ENCODE assay signal across 8 cellular contexts in genomic region chr13:95403349-95404140, GRCh38.
DNase-seq lines count a peak whose midpoint lies in the region; ATAC-seq and TF ChIP-seq lines count a peak whose summit lies in the region.

No MANE protein-coding gene starts in this region.

- ATAC-seq in activated CD4-positive, CD25-positive, alpha-beta regulatory T cell treated with anti-CD3 and anti-CD28 coated beads, Interleukin-2, amount 50 U/mL, for 24 hours = peak; percentile 4 to 19
- peak; percentile 22 for ATAC-seq in HG03432 (IDR thresholded peaks at IDR 0.05; ENCODE audit: unreplicated experiment)
- ATAC-seq in left colon = peak; percentile 28
- no peak for ATAC-seq in HG03378 (IDR thresholded peaks at IDR 0.05; ENCODE audit: unreplicated experiment)

- no peaks in the 10 kb centered on the region for H3K36me3 ChIP-seq in tibial artery

- H3K9me3 ChIP-seq in tibial artery = no peaks in the 10 kb centered on the region

- intact Hi-C loops in left colon (cut with DNase I, micrococcal nuclease) (loop anchor here (2.0 to 10.0 kb wide), 2 partner anchors 209 to 213 kb away; no protein-coding TSS in a partner anchor), tibial artery (cut with DNase I; ENCODE audit: low total_unique reads) (loop anchor here (1.0 kb wide), 1 partner anchor 212 kb away; no protein-coding TSS in a partner anchor)

- H3K4me1 ChIP-seq in tibial artery = peaks cover 0 to 12% (median 6%) of the 10 kb centered on the region in 4 donors

- no peak overlapping the region for H3K27ac ChIP-seq in tibial artery

- H3K27me3 ChIP-seq in tibial artery = peaks cover 0 to 16% of the 10 kb centered on the region in 2 donors

- TF ChIP-seq CTCF in tibial artery (IDR thresholded peaks at IDR 0.05) = no peak

- H3K4me3 ChIP-seq in tibial artery = peak overlapping the region; percentile 12 to 48

- DNase-seq in activated CD4-positive, CD25-positive, alpha-beta regulatory T cell treated with anti-CD3 and anti-CD28 coated beads, Interleukin-2, amount 50 U/mL, for 72 hours = no peak
- DNase-seq in astrocyte of the hippocampus (ENCODE audit: low read depth, low spot score) (peak; percentile 17), left colon (peak in 1 of 2 donors; percentile 8), tibial artery (no peak), Kasumi-1 (lab: John Stamatoyannopoulos, UW) (no peak)
